Comparison of ENCODE assay signal across 18 cellular contexts in the genomic region with DNA sequence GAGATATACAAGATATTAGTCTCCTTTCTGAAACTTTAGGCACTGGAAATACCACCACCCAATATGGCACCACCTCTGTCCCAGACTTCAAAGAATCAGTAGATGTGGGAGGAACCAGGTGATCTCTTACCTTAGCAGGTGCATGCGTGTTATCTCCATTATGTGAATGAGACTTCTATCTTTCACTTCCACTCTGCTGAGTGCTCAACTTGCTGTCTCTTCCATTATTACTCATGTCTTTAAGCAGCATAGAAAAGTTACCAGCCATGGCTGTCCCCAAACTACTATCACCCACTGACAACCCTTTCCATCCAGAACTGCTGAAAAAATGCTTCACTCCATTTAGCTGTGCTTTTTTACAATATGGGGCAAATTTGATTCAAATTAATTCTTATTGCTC.
DNase-seq lines count a peak whose midpoint lies in the region; ATAC-seq, FAIRE-seq and TF ChIP-seq lines count a peak whose summit lies in the region.
"Had no signal": no experiment of that assay in that cellular context is flagged by ENCODE, and none has a peak within 500 bp of the region (broad histone marks: within the 10 kb centered on the region; RNA-seq: fewer than 3 reads in every experiment).

No MANE protein-coding gene starts in this region.

- H3K36me3 Mint-ChIP-seq in activated CD4-positive, alpha-beta T cell treated with anti-CD3 and anti-CD28 coated beads for 36 hours (ENCODE audit: low read depth) = no peaks in the 10 kb centered on the region
- H3K36me3 Mint-ChIP-seq: CD14-positive monocyte; CD8-positive, alpha-beta T cell; IgD-negative memory B cell had no signal

- no peak overlapping the region for H3K4me3 Mint-ChIP-seq in activated CD4-positive, alpha-beta T cell treated with anti-CD3 and anti-CD28 coated beads for 36 hours
- H3K4me3 Mint-ChIP-seq: CD14-positive monocyte; CD8-positive, alpha-beta T cell; IgD-negative memory B cell had no signal

- H3K36me3 ChIP-seq in bronchial epithelial cell (ENCODE audit: control insufficient read depth, insufficient read depth, low read length) = no peaks in the 10 kb centered on the region

- TF ChIP-seq CTCF in bronchial epithelial cell (IDR thresholded peaks at IDR 0.05; ENCODE audit: insufficient read depth, low read length, severe bottlenecking) = no peak

- no peak overlapping the region for H3K4me3 ChIP-seq in bronchial epithelial cell (ENCODE audit: low read depth, low read length)
- H3K4me3 ChIP-seq: GM23248 had no signal

- no peak overlapping the region for H3K27ac Mint-ChIP-seq in activated CD4-positive, alpha-beta T cell treated with anti-CD3 and anti-CD28 coated beads for 36 hours
- H3K27ac Mint-ChIP-seq: CD14-positive monocyte; CD8-positive, alpha-beta T cell; IgD-negative memory B cell had no signal

- H3K4me1 Mint-ChIP-seq in activated CD4-positive, alpha-beta T cell treated with anti-CD3 and anti-CD28 coated beads for 36 hours = peaks cover 7% of the 10 kb centered on the region

- no peak for DNase-seq in activated CD4-positive, alpha-beta T cell treated with anti-CD3 and anti-CD28 coated beads for 36 hours
- DNase-seq in activated CD4-positive, alpha-beta T cell treated with anti-CD3 and anti-CD28 coated beads, Interleukin-2, amount 50 U/mL, for 1 hour = no peak
- no peak for DNase-seq in bronchial epithelial cell (ENCODE audit: low read depth)
- DNase-seq in Right ventricle myocardium superior = no peak
- no peak for DNase-seq in inferior parietal cortex (ENCODE audit: extremely low spot score)
- DNase-seq: CD8-positive, alpha-beta T cell; COR-L47; DMS153; DMS79 treated with DMSO at 0.1 percent for 48 hours; EL; GM23248 had no signal

- ATAC-seq in activated CD4-positive, alpha-beta T cell treated with anti-CD3 and anti-CD28 coated beads for 36 hours = peak; percentile 58
- ATAC-seq in GM18858 (IDR thresholded peaks at IDR 0.05; ENCODE audit: unreplicated experiment) (peak; percentile 55), HG03159 (IDR thresholded peaks at IDR 0.05; ENCODE audit: unreplicated experiment) (peak; percentile 56), GM18511 (IDR thresholded peaks at IDR 0.05; ENCODE audit: unreplicated experiment) (no peak), Right ventricle myocardium superior (ENCODE audit: poor library complexity) (no peak)
- ATAC-seq: CD8-positive, alpha-beta T cell; HCT116 had no signal

- CTCF ChIA-PET in activated CD4-positive, alpha-beta T cell treated with anti-CD3 and anti-CD28 coated beads for 36 hours (lab: Charles Lee) = no interaction called here

- intact Hi-C loops in activated CD4-positive, alpha-beta T cell treated with anti-CD3 and anti-CD28 coated beads for 36 hours (cut with DNase I, micrococcal nuclease) = no loop called here
- intact Hi-C loops in Right ventricle myocardium superior (cut with DNase I) = no loop called here

- no peaks in the 10 kb centered on the region for H3K27me3 ChIP-seq in bronchial epithelial cell (ENCODE audit: control insufficient read depth, insufficient read depth, low read length)

- peak; percentile 62 for FAIRE-seq in bronchial epithelial cell (lab: Jason Lieb, UNC)
- FAIRE-seq: H54 had no signal

- H3K9me3 Mint-ChIP-seq in activated CD4-positive, alpha-beta T cell treated with anti-CD3 and anti-CD28 coated beads for 36 hours (ENCODE audit: low read depth) = no peaks in the 10 kb centered on the region
- H3K9me3 Mint-ChIP-seq: CD8-positive, alpha-beta T cell had no signal

- peaks cover 2% of the 10 kb centered on the region for H3K27me3 Mint-ChIP-seq in activated CD4-positive, alpha-beta T cell treated with anti-CD3 and anti-CD28 coated beads for 36 hours

- POLR2A ChIA-PET in activated CD4-positive, alpha-beta T cell treated with anti-CD3 and anti-CD28 coated beads for 36 hours (lab: Charles Lee) = no interaction called here

Comparison
In these comparisons a context has a peak if more than half of its experiments do, and no peak if none do; other contexts are left out.
1. ATAC-seq: peak in activated CD4-positive, alpha-beta T cell treated with anti-CD3 and anti-CD28 coated beads for 36 hours (single experiment), GM18858 (single experiment) and HG03159 (single experiment); none in GM18511 (single experiment) and Right ventricle myocardium superior (single experiment).